Comparison of ENCODE assay signal across 11 cellular contexts in the genomic region with DNA sequence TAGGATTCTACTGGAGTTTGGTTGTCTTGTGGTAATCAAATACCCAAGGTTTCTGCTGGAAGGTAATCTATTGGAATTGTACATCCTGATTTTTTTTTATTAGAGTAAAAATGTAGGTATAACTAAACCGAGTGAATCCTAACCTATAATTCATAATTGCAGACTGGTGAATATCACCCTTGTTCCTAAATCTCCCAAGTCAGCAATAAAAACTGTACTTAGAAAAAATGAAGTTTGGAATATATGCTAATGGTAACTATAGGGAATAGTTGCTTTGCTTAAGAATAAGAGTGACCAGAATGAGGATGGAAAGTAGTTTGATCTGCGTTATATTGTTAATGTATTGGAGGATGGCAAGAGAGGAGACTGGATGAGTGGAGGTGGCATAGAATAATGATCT. TPM values are rescaled to one million over a fixed set of nuclear protein-coding genes. Genes with fewer than 3 reads are reported as not detected.
"Had no signal": no experiment of that assay in that cellular context is flagged by ENCODE, and none has a peak within 500 bp of the region (broad histone marks: within the 10 kb centered on the region; RNA-seq: fewer than 3 reads in every experiment).

No MANE protein-coding gene starts in this region.

- H3K4me1 ChIP-seq: HAP-1 had no signal

- H3K36me3 ChIP-seq: HAP-1 had no signal

- H3K4me3 Mint-ChIP-seq: HFFc6, IgD-negative memory B cell had no signal

- H3K9ac ChIP-seq: GM23248 had no signal

- DNase-seq: GM23248, GOT3, H7, HFFc6, KG1 had no signal

- H3K27ac Mint-ChIP-seq: HFFc6, IgD-negative memory B cell had no signal

- H3K9me3 Mint-ChIP-seq: HFFc6, IgD-negative memory B cell had no signal

- H3K9me3 ChIP-seq: HAP-1 had no signal

- ATAC-seq: HCT116 had no signal

- H3K36me3 Mint-ChIP-seq: IgD-negative memory B cell had no signal

- H3K4me3 ChIP-seq: GM23248, HAP-1 had no signal

- H3K27ac ChIP-seq: GM23248, HL-60 had no signal

RNA-seq across cellular contexts. Expression of gene FZD8, which starts 10.7 kb away (rescaled TPM):
- polyA plus RNA-seq: IgD-negative memory B cell had no signal

RNA-seq across cellular contexts. Expression of gene GJD4, which starts 47.7 kb away (rescaled TPM):
- total RNA-seq: GM23248, H4, H7, HFFc6, HT1080 had no signal
- polyA plus RNA-seq: GM23248, IgD-negative memory B cell had no signal
